Comparison of ENCODE assay signal across 29 cellular contexts in genomic region chr1:186443638-186444037, GRCh38. TPM values are rescaled to one million over a fixed set of nuclear protein-coding genes. Genes with fewer than 3 reads are reported as not detected.
DNase-seq lines count a peak whose midpoint lies in the region; ATAC-seq and TF ChIP-seq lines count a peak whose summit lies in the region.
"Had no signal": no experiment of that assay in that cellular context is flagged by ENCODE, and none has a peak within 500 bp of the region (broad histone marks: within the 10 kb centered on the region; RNA-seq: fewer than 3 reads in every experiment).

No MANE protein-coding gene starts in this region.

- H3K4me1 ChIP-seq in OCI-LY3 (ENCODE audit: low read length) = peaks cover 60% of the 10 kb centered on the region
- peaks cover 10% of the 10 kb centered on the region for H3K4me1 ChIP-seq in PC-9 (replicated peaks; ENCODE audit: insufficient read depth)
- H3K4me1 ChIP-seq in esophagus muscularis mucosa = peaks cover 0 to 14% (median 8%) of the 10 kb centered on the region in 4 donors
- H3K4me1 ChIP-seq: thyroid gland had no signal

- peak; percentile 78 for ATAC-seq in GM18520 (IDR thresholded peaks at IDR 0.05; ENCODE audit: unreplicated experiment)
- ATAC-seq in GM21529 (IDR thresholded peaks at IDR 0.05; ENCODE audit: unreplicated experiment) = peak; percentile 52
- ATAC-seq in HG02938 (IDR thresholded peaks at IDR 0.05; ENCODE audit: unreplicated experiment) = peak; percentile 64
- ATAC-seq: activated CD8-positive, alpha-beta T cell treated with anti-CD3 and anti-CD28 coated beads, Interleukin-2, amount 10 ng/mL, durations not matched to agents 7 days and 5 days had no signal

- no peak overlapping the region for H3K4me3 ChIP-seq in OCI-LY3 (ENCODE audit: low read length)
- no peak overlapping the region for H3K4me3 ChIP-seq in PC-9
- H3K4me3 ChIP-seq in esophagus muscularis mucosa = no peak overlapping the region
- H3K4me3 ChIP-seq: smooth muscle cell, thyroid gland had no signal

- H3F3A ChIP-seq in PC-9 (ENCODE audit: insufficient read depth, low read depth) = no peaks in the 10 kb centered on the region

- H3K9me3 ChIP-seq in OCI-LY3 (ENCODE audit: insufficient read depth, low read length) (peaks cover 6% of the 10 kb centered on the region), PC-9 (ENCODE audit: insufficient read depth, low read depth) (no peaks in the 10 kb centered on the region), esophagus muscularis mucosa (no peaks in the 10 kb centered on the region)
- H3K9me3 ChIP-seq: thyroid gland had no signal

- H3K79me2 ChIP-seq in OCI-LY3 (ENCODE audit: low read length) (no peaks in the 10 kb centered on the region), PC-9 (ENCODE audit: low read depth) (no peaks in the 10 kb centered on the region)

- BruUV-seq in PC-9 (replicated peaks; lab: Mats Ljungman, UMichigan) = no TSS peak

- H3K4me2 ChIP-seq in OCI-LY3 (ENCODE audit: low read length) (peak overlapping the region; percentile 45), PC-9 (no peak overlapping the region)
- H3K4me2 ChIP-seq: smooth muscle cell had no signal

- CTCF ChIA-PET in PC-9 (lab: Charles Lee) = no interaction called here

- H3K27me3 ChIP-seq in OCI-LY3 (ENCODE audit: low read depth, low read length) = no peaks in the 10 kb centered on the region
- no peaks in the 10 kb centered on the region for H3K27me3 ChIP-seq in PC-9 (ENCODE audit: insufficient read depth, low read depth)
- H3K27me3 ChIP-seq in esophagus muscularis mucosa = no peaks in the 10 kb centered on the region
- H3K27me3 ChIP-seq: thyroid gland had no signal

- H3K27ac ChIP-seq in OCI-LY3 (ENCODE audit: low read length) (peak overlapping the region; percentile 87), PC-9 (no peak overlapping the region), esophagus muscularis mucosa (replicated peaks in 1 of 4) (no peak overlapping the region)
- H3K27ac ChIP-seq: thyroid gland had no signal

- DNase-seq in GM19238 (ENCODE audit: insufficient read length, low spot score) (no peak), PC-9 (no peak), esophagus muscularis mucosa (ENCODE audit: extremely low spot score) (no peak), iPS-NIHi7 (ENCODE audit: extremely low spot score) (no peak)
- DNase-seq: activated CD4-positive, CD25-positive, alpha-beta regulatory T cell treated with anti-CD3 and anti-CD28 coated beads, Interleukin-2, amount 50 U/mL, for 72 hours; activated CD8-positive, alpha-beta T cell treated with anti-CD3 and anti-CD28 coated beads, Interleukin-2, amount 10 ng/mL, durations not matched to agents 7 days and 5 days; activated naive CD4-positive, alpha-beta T cell treated with anti-CD3 and anti-CD28 coated beads, Interleukin-2, amount 10 ng/mL, durations not matched to agents 7 days and 5 days; activated T-cell treated with anti-CD3 and anti-CD28 coated beads, Interleukin-2, amount 50 U/mL, for 24 hours; anterior cingulate cortex; glutamatergic neuron; HCEC 1CT; Karpas-422; mammary epithelial cell; NCI-H1048; NCI-H1930; NCI-H226; nucleus accumbens; SIG-M5; stimulated activated CD4-positive, alpha-beta T cell treated with anti-CD3 and anti-CD28 coated beads, Interleukin-2, amount 100 ng/mL, for 48 hours; stimulated activated naive CD4-positive, alpha-beta T cell treated with Interleukin-2 at 50 U/mL for 16 hours; thyroid gland had no signal

- intact Hi-C loops in PC-9 (cut with micrococcal nuclease; ENCODE audit: unreplicated experiment) = no loop called here
- intact Hi-C loops in esophagus muscularis mucosa (cut with DNase I) = no loop called here

- POLR2A ChIA-PET in PC-9 (lab: Charles Lee; ENCODE audit: unreplicated experiment) = no interaction called here

- TF ChIP-seq POLR2A in esophagus muscularis mucosa (IDR thresholded peaks at IDR 0.05; ENCODE audit: low read depth) = no peak

- H2AFZ ChIP-seq in OCI-LY3 (ENCODE audit: low read depth, low read length) = no peak overlapping the region
- H2AFZ ChIP-seq in PC-9 = no peak overlapping the region

- TF ChIP-seq CTCF in OCI-LY3 (IDR thresholded peaks at IDR 0.05; ENCODE audit: low read depth, low read length) (no peak), PC-9 (conservative IDR thresholded peaks at IDR 0.05) (no peak), esophagus muscularis mucosa (IDR thresholded peaks at IDR 0.05) (no peak)

- no peak for TF ChIP-seq EP300 in esophagus muscularis mucosa (IDR thresholded peaks at IDR 0.05)

- WGBS in esophagus muscularis mucosa = 92% methylated on average over 2 of the region's 2 CpGs

- no peaks in the 10 kb centered on the region for H3K9me2 ChIP-seq in PC-9 (ENCODE audit: insufficient read depth)

- no peaks in the 10 kb centered on the region for H4K20me1 ChIP-seq in OCI-LY3 (ENCODE audit: insufficient read depth, low read length)
- H4K20me1 ChIP-seq in PC-9 (ENCODE audit: insufficient read depth) = no peaks in the 10 kb centered on the region

- H3K36me3 ChIP-seq in OCI-LY3 (replicated peaks; ENCODE audit: low read depth, low read length) (peaks cover 13% of the 10 kb centered on the region), PC-9 (ENCODE audit: low read depth) (no peaks in the 10 kb centered on the region), esophagus muscularis mucosa (no peaks in the 10 kb centered on the region)
- H3K36me3 ChIP-seq: thyroid gland had no signal

- no peak overlapping the region for H3K9ac ChIP-seq in OCI-LY3 (ENCODE audit: low read length)

RNA-seq across cellular contexts. Expression of gene PDC, which starts 17.3 kb away (rescaled TPM):
- total RNA-seq in PC-9 (2021) (not detected in 2 replicates), esophagus muscularis mucosa (not detected)
- total RNA-seq: activated CD8-positive, alpha-beta T cell treated with anti-CD3 and anti-CD28 coated beads, Interleukin-2, amount 10 ng/mL, durations not matched to agents 7 days and 5 days; cardiac septum; dermis microvascular lymphatic vessel endothelial cell; endothelial cell of umbilical vein; mammary epithelial cell; smooth muscle cell; thyroid gland had no signal
